ENCODE assay signal across 1 cellular context in genomic region chr7:140358024-140358770, GRCh38.
TF ChIP-seq lines count a peak whose summit lies in the region.

No MANE protein-coding gene starts in this region.

TF ChIP-seq in WTC11, 78 proteins besides CTCF, POLR2A, EP300 and RAD21 (continued from another document):
- TF ChIP-seq, protein P1, sequence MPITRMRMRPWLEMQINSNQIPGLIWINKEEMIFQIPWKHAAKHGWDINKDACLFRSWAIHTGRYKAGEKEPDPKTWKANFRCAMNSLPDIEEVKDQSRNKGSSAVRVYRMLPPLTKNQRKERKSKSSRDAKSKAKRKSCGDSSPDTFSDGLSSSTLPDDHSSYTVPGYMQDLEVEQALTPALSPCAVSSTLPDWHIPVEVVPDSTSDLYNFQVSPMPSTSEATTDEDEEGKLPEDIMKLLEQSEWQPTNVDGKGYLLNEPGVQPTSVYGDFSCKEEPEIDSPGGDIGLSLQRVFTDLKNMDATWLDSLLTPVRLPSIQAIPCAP (CRISPR knock-in tag; IDR thresholded peaks at IDR 0.05) = no peak
- TF ChIP-seq KAT7 (CRISPR knock-in tag; IDR thresholded peaks at IDR 0.05; ENCODE audit: borderline replicate concordance) (no peak), JUN (CRISPR knock-in tag; IDR thresholded peaks at IDR 0.05) (no peak)
